In the genomic region with DNA sequence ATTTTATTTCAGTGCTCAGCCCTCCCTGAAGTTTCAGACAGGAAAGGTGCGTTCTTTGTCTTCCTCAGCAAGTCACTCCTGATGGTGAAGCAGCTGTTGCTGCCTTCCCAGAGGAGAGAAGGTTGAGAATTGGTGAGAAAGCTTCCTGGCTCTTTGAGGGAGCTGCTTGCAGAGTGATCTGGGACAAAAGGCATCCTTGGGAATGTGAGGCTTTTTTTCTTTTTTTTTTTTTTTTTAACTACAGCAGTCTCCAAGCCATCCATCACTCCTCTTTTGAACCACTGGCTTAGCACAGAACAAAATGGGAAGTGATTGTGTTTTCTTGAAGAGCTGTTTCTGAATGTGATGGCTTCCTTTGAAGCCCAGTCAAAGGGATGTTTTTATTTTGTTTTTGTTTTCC, we compare ENCODE assay signal across 13 cellular contexts.
DNase-seq lines count a peak whose midpoint lies in the region; ATAC-seq and TF ChIP-seq lines count a peak whose summit lies in the region.
"Had no signal": no experiment of that assay in that cellular context is flagged by ENCODE, and none has a peak within 500 bp of the region (broad histone marks: within the 10 kb centered on the region; RNA-seq: fewer than 3 reads in every experiment).

No MANE protein-coding gene starts in this region.

- H3K4me3 ChIP-seq in HUES64 (ENCODE audit: low read length): no peak overlapping the region
- H3K4me3 ChIP-seq in choroid plexus epithelial cell (ENCODE audit: low read depth, low read length): no peak overlapping the region
- H3K4me3 ChIP-seq in mesodermal cell (ENCODE audit: extremely low read depth, insufficient read depth, low read length, poor library complexity, severe bottlenecking): no peak overlapping the region
- H3K4me3 ChIP-seq: upper lobe of right lung had no signal

- H3K9me3 ChIP-seq in HUES64 (ENCODE audit: insufficient read depth, low read depth, low read length) (no peaks in the 10 kb centered on the region), mesodermal cell (ENCODE audit: control insufficient read depth, low read length) (no peaks in the 10 kb centered on the region)
- H3K9me3 ChIP-seq: upper lobe of right lung had no signal

- H3K27ac ChIP-seq in HUES64 (ENCODE audit: low read depth, low read length): peak overlapping the region; percentile 79
- H3K27ac ChIP-seq in mesodermal cell (ENCODE audit: low read depth, low read length, severe bottlenecking): peak overlapping the region; percentile 93
- H3K27ac ChIP-seq: upper lobe of right lung had no signal

- peaks cover 0 to 5% of the 10 kb centered on the region in 2 donors for H3K9me3 Mint-ChIP-seq in activated T-cell treated with anti-CD3 and anti-CD28 coated beads, Interleukin-2, amount 50 U/mL, for 72 hours
- peaks cover 2% of the 10 kb centered on the region for H3K9me3 Mint-ChIP-seq in activated T-helper 17 cell treated with anti-CD3 and anti-CD28 coated beads, Interleukin-2, amount 50 U/mL, for 72 hours

- H3K9ac ChIP-seq in HUES64 (ENCODE audit: low read depth, low read length): peak overlapping the region; percentile 36; the same call in 1 of the 2 replicates

- H3K4me1 ChIP-seq in HUES64 (ENCODE audit: insufficient read depth, low read length) (peaks cover 38% of the 10 kb centered on the region), mesodermal cell (ENCODE audit: control insufficient read depth, insufficient read depth, low read length, poor library complexity, severe bottlenecking) (peaks cover 26% of the 10 kb centered on the region)
- H3K4me1 ChIP-seq: upper lobe of right lung had no signal

- H3K4me1 Mint-ChIP-seq in activated T-cell treated with anti-CD3 and anti-CD28 coated beads, Interleukin-2, amount 50 U/mL, for 72 hours (ENCODE audit: low read depth): no peaks in the 10 kb centered on the region
- no peaks in the 10 kb centered on the region for H3K4me1 Mint-ChIP-seq in activated T-helper 17 cell treated with anti-CD3 and anti-CD28 coated beads, Interleukin-2, amount 50 U/mL, for 72 hours
- H3K4me1 Mint-ChIP-seq: B cell, T-helper 17 cell had no signal

- H3K27me3 Mint-ChIP-seq in activated T-cell treated with anti-CD3 and anti-CD28 coated beads, Interleukin-2, amount 50 U/mL, for 72 hours (ENCODE audit: low read depth): no peaks in the 10 kb centered on the region
- H3K27me3 Mint-ChIP-seq in activated T-helper 17 cell treated with anti-CD3 and anti-CD28 coated beads, Interleukin-2, amount 50 U/mL, for 72 hours: no peaks in the 10 kb centered on the region
- H3K27me3 Mint-ChIP-seq: T-helper 17 cell had no signal

- DNase-seq in A172 (ENCODE audit: low spot score): peak; percentile 72
- peak; percentile 76 for DNase-seq in choroid plexus epithelial cell (ENCODE audit: low read depth)
- DNase-seq in activated T-cell treated with anti-CD3 and anti-CD28 coated beads, Interleukin-2, amount 50 U/mL, for 72 hours: no peak
- DNase-seq: activated naive CD4-positive, alpha-beta T cell treated with Interleukin-2 at 50 U/mL for 16 hours; NCI-H1436; T-helper 17 cell; upper lobe of right lung had no signal

- no peak overlapping the region for H3K4me3 Mint-ChIP-seq in activated T-cell treated with anti-CD3 and anti-CD28 coated beads, Interleukin-2, amount 50 U/mL, for 72 hours
- H3K4me3 Mint-ChIP-seq in activated T-helper 17 cell treated with anti-CD3 and anti-CD28 coated beads, Interleukin-2, amount 50 U/mL, for 72 hours: no peak overlapping the region
- H3K4me3 Mint-ChIP-seq: B cell, T-helper 17 cell had no signal

- no peak overlapping the region for H3K27ac Mint-ChIP-seq in activated T-cell treated with anti-CD3 and anti-CD28 coated beads, Interleukin-2, amount 50 U/mL, for 72 hours
- no peak overlapping the region for H3K27ac Mint-ChIP-seq in activated T-helper 17 cell treated with anti-CD3 and anti-CD28 coated beads, Interleukin-2, amount 50 U/mL, for 72 hours
- H3K27ac Mint-ChIP-seq: B cell, T-helper 17 cell had no signal

- TF ChIP-seq CTCF in choroid plexus epithelial cell (conservative IDR thresholded peaks at IDR 0.05; ENCODE audit: low read depth, low read length): no peak

- no peaks in the 10 kb centered on the region for H3K36me3 Mint-ChIP-seq in activated T-cell treated with anti-CD3 and anti-CD28 coated beads, Interleukin-2, amount 50 U/mL, for 72 hours (ENCODE audit: insufficient read depth in 2 of 2)
- no peaks in the 10 kb centered on the region for H3K36me3 Mint-ChIP-seq in activated T-helper 17 cell treated with anti-CD3 and anti-CD28 coated beads, Interleukin-2, amount 50 U/mL, for 72 hours (ENCODE audit: low read depth)

- no peaks in the 10 kb centered on the region for H3K27me3 ChIP-seq in HUES64 (ENCODE audit: insufficient read depth, low read length)
- H3K27me3 ChIP-seq: upper lobe of right lung had no signal

- no peaks in the 10 kb centered on the region for H3K36me3 ChIP-seq in HUES64 (ENCODE audit: insufficient read depth, low read length)
- no peaks in the 10 kb centered on the region for H3K36me3 ChIP-seq in mesodermal cell (ENCODE audit: control insufficient read depth, insufficient read depth, low read length)
- H3K36me3 ChIP-seq: upper lobe of right lung had no signal

- no peak for ATAC-seq in activated T-cell treated with anti-CD3 and anti-CD28 coated beads, Interleukin-2, amount 50 U/mL, for 72 hours (replicated peaks in 1 of 2)
- ATAC-seq in HG03045 (IDR thresholded peaks at IDR 0.05; ENCODE audit: unreplicated experiment) (no peak), GM19463 (IDR thresholded peaks at IDR 0.05; ENCODE audit: unreplicated experiment) (no peak)
- no peak for ATAC-seq in activated T-helper 17 cell treated with anti-CD3 and anti-CD28 coated beads, Interleukin-2, amount 50 U/mL, for 72 hours (replicated peaks)
- ATAC-seq: T-helper 17 cell, upper lobe of right lung had no signal

- 65% methylated on average over 1 of the region's 1 CpG for WGBS in HUES64
- WGBS in mesodermal cell (ENCODE audit: insufficient coverage in 2 of 2), 2 experiments: 33 to 50% methylated on average over 1 of the region's 1 CpG

Comparison
In these comparisons a context has a peak if more than half of its experiments do, and no peak if none do; other contexts are left out.
1. DNase-seq: peak in A172 (single experiment) and choroid plexus epithelial cell (single experiment); none in activated T-cell treated with anti-CD3 and anti-CD28 coated beads, Interleukin-2, amount 50 U/mL, for 72 hours (0 of 2).